31 cellular contexts compared by ENCODE assay signal in genomic region chr7:51059493-51059892, GRCh38.
"Had no signal": no experiment of that assay in that cellular context is flagged by ENCODE, and none has a peak within 500 bp of the region (broad histone marks: within the 10 kb centered on the region; RNA-seq: fewer than 3 reads in every experiment).

No MANE protein-coding gene starts in this region.

- H3K9me3 Mint-ChIP-seq: activated CD4-positive, alpha-beta memory T cell treated with anti-CD3 and anti-CD28 coated beads for 36 hours; activated CD4-positive, alpha-beta T cell treated with anti-CD3 and anti-CD28 coated beads, Interleukin-2, amount 10 ng/mL, durations not matched to agents 24 days and 14 days; activated naive CD4-positive, alpha-beta T cell treated with anti-CD3 and anti-CD28 coated beads, Interleukin-2, amount 10 ng/mL, durations not matched to agents 7 days and 5 days; activated naive CD4-positive, alpha-beta T cell treated with anti-CD3 and anti-CD28 coated beads, Interleukin-2, amount 50 U/mL, for 72 hours; activated naive CD8-positive, alpha-beta T cell treated with anti-CD3 and anti-CD28 coated beads, Interleukin-2, amount 10 ng/mL, durations not matched to agents 7 days and 5 days; activated T-cell treated with anti-CD3 and anti-CD28 coated beads, Interleukin-2, amount 50 U/mL, for 24 hours; activated T-cell treated with anti-CD3 and anti-CD28 coated beads, Interleukin-2, amount 50 U/mL, for 72 hours; central memory CD8-positive, alpha-beta T cell; effector memory CD8-positive, alpha-beta T cell; T-cell; T-helper 1 cell treated with Interleukin-12 subunit alpha and Interleukin-12 subunit beta and Interleukin-4 antibody, amounts not matched to agents 30 μg/mL and 1 μg/mL, for 36 hours; T-helper 2 cell treated with Interferon-gamma antibody and Interleukin-4, amounts not matched to agents 5 μg/mL and 100 μg/mL, for 36 hours had no signal

- H3K27me3 ChIP-seq: ascending aorta, brain microvascular endothelial cell, esophagus squamous epithelium had no signal

- ATAC-seq: activated CD4-positive, alpha-beta T cell treated with anti-CD3 and anti-CD28 coated beads for 36 hours; activated naive CD4-positive, alpha-beta T cell treated with anti-CD3 and anti-CD28 coated beads, Interleukin-2, amount 50 U/mL, for 72 hours; activated T-cell treated with anti-CD3 and anti-CD28 coated beads, Interleukin-2, amount 50 U/mL, for 72 hours; effector memory CD8-positive, alpha-beta T cell; T-cell had no signal

- H3K27me3 Mint-ChIP-seq: activated CD4-positive, alpha-beta memory T cell treated with anti-CD3 and anti-CD28 coated beads for 36 hours; activated CD4-positive, alpha-beta T cell treated with anti-CD3 and anti-CD28 coated beads for 36 hours; activated CD4-positive, alpha-beta T cell treated with anti-CD3 and anti-CD28 coated beads, Interleukin-2, amount 10 ng/mL, durations not matched to agents 24 days and 14 days; activated naive CD8-positive, alpha-beta T cell treated with anti-CD3 and anti-CD28 coated beads, Interleukin-2, amount 10 ng/mL, durations not matched to agents 7 days and 5 days; T-cell had no signal

- H3K36me3 Mint-ChIP-seq: activated CD4-positive, alpha-beta memory T cell treated with anti-CD3 and anti-CD28 coated beads for 36 hours; activated naive CD4-positive, alpha-beta T cell treated with anti-CD3 and anti-CD28 coated beads, Interleukin-2, amount 10 ng/mL, durations not matched to agents 7 days and 5 days; activated naive CD4-positive, alpha-beta T cell treated with anti-CD3 and anti-CD28 coated beads, Interleukin-2, amount 50 U/mL, for 72 hours; activated naive CD8-positive, alpha-beta T cell treated with anti-CD3 and anti-CD28 coated beads, Interleukin-2, amount 10 ng/mL, durations not matched to agents 7 days and 5 days; T-cell had no signal

- H3K27ac ChIP-seq: ascending aorta, brain microvascular endothelial cell, esophagus squamous epithelium, WERI-Rb-1 had no signal

- H3K4me1 Mint-ChIP-seq: activated CD4-positive, alpha-beta T cell treated with anti-CD3 and anti-CD28 coated beads for 36 hours; activated CD4-positive, alpha-beta T cell treated with anti-CD3 and anti-CD28 coated beads, Interleukin-2, amount 10 ng/mL, durations not matched to agents 24 days and 14 days; activated naive CD4-positive, alpha-beta T cell treated with anti-CD3 and anti-CD28 coated beads, Interleukin-2, amount 10 ng/mL, durations not matched to agents 7 days and 5 days; activated naive CD8-positive, alpha-beta T cell treated with anti-CD3 and anti-CD28 coated beads, Interleukin-2, amount 10 ng/mL, durations not matched to agents 7 days and 5 days; central memory CD8-positive, alpha-beta T cell; T-cell had no signal

- H3K4me1 ChIP-seq: ascending aorta had no signal

- DNase-seq: activated CD4-positive, alpha-beta memory T cell treated with anti-CD3 and anti-CD28 coated beads for 36 hours; activated CD4-positive, alpha-beta T cell treated with anti-CD3 and anti-CD28 coated beads for 36 hours; activated CD4-positive, alpha-beta T cell treated with anti-CD3 and anti-CD28 coated beads, Interleukin-2, amount 10 ng/mL, durations not matched to agents 24 days and 14 days; activated CD4-positive, CD25-positive, alpha-beta regulatory T cell; activated CD4-positive, CD25-positive, alpha-beta regulatory T cell treated with anti-CD3 and anti-CD28 coated beads, Interleukin-2, amount 50 U/mL, for 72 hours; activated CD8-positive, alpha-beta memory T cell treated with anti-CD3 and anti-CD28 coated beads, Interleukin-2, amount 50 U/mL, for 48 hours; activated gamma-delta T cell; activated naive CD4-positive, alpha-beta T cell; activated naive CD4-positive, alpha-beta T cell treated with anti-CD3 and anti-CD28 coated beads, Interleukin-2, amount 10 ng/mL, durations not matched to agents 7 days and 5 days; activated naive CD8-positive, alpha-beta T cell treated with anti-CD3 and anti-CD28 coated beads, Interleukin-2, amount 10 ng/mL, durations not matched to agents 7 days and 5 days; activated T-cell treated with anti-CD3 and anti-CD28 coated beads for 4 hours; activated T-cell treated with anti-CD3 and anti-CD28 coated beads, Interleukin-2, amount 50 U/mL, for 24 hours; activated T-cell treated with anti-CD3 and anti-CD28 coated beads, Interleukin-2, amount 50 U/mL, for 72 hours; brain microvascular endothelial cell; cortex of kidney; dermis blood vessel endothelial cell; effector CD4-positive, alpha-beta T cell; effector memory CD8-positive, alpha-beta T cell; erythroblast; esophagus squamous epithelium; foreskin fibroblast; head of caudate nucleus; SW 1271; T-cell; T1000; WERI-Rb-1 had no signal

- H3K27ac Mint-ChIP-seq: activated CD4-positive, alpha-beta memory T cell treated with anti-CD3 and anti-CD28 coated beads for 36 hours; activated CD4-positive, alpha-beta T cell treated with anti-CD3 and anti-CD28 coated beads for 36 hours; activated CD4-positive, alpha-beta T cell treated with anti-CD3 and anti-CD28 coated beads, Interleukin-2, amount 10 ng/mL, durations not matched to agents 24 days and 14 days; activated naive CD4-positive, alpha-beta T cell treated with anti-CD3 and anti-CD28 coated beads, Interleukin-2, amount 10 ng/mL, durations not matched to agents 7 days and 5 days; activated naive CD4-positive, alpha-beta T cell treated with anti-CD3 and anti-CD28 coated beads, Interleukin-2, amount 50 U/mL, for 72 hours; activated naive CD8-positive, alpha-beta T cell treated with anti-CD3 and anti-CD28 coated beads, Interleukin-2, amount 10 ng/mL, durations not matched to agents 7 days and 5 days; activated T-cell treated with anti-CD3 and anti-CD28 coated beads, Interleukin-2, amount 50 U/mL, for 24 hours; activated T-cell treated with anti-CD3 and anti-CD28 coated beads, Interleukin-2, amount 50 U/mL, for 72 hours; effector memory CD8-positive, alpha-beta T cell; T-cell; T-helper 1 cell treated with Interleukin-12 subunit alpha and Interleukin-12 subunit beta and Interleukin-4 antibody, amounts not matched to agents 30 μg/mL and 1 μg/mL, for 36 hours; T-helper 2 cell treated with Interferon-gamma antibody and Interleukin-4, amounts not matched to agents 5 μg/mL and 100 μg/mL, for 36 hours had no signal

- H3K4me3 ChIP-seq: ascending aorta, esophagus squamous epithelium had no signal

- H3K4me3 Mint-ChIP-seq: activated CD4-positive, alpha-beta memory T cell treated with anti-CD3 and anti-CD28 coated beads for 36 hours; activated CD4-positive, alpha-beta T cell treated with anti-CD3 and anti-CD28 coated beads for 36 hours; activated CD4-positive, alpha-beta T cell treated with anti-CD3 and anti-CD28 coated beads, Interleukin-2, amount 10 ng/mL, durations not matched to agents 24 days and 14 days; activated naive CD4-positive, alpha-beta T cell treated with anti-CD3 and anti-CD28 coated beads, Interleukin-2, amount 10 ng/mL, durations not matched to agents 7 days and 5 days; activated naive CD8-positive, alpha-beta T cell treated with anti-CD3 and anti-CD28 coated beads, Interleukin-2, amount 10 ng/mL, durations not matched to agents 7 days and 5 days; activated T-cell treated with anti-CD3 and anti-CD28 coated beads, Interleukin-2, amount 50 U/mL, for 24 hours; activated T-cell treated with anti-CD3 and anti-CD28 coated beads, Interleukin-2, amount 50 U/mL, for 72 hours; central memory CD8-positive, alpha-beta T cell; effector memory CD8-positive, alpha-beta T cell; T-cell; T-helper 1 cell treated with Interleukin-12 subunit alpha and Interleukin-12 subunit beta and Interleukin-4 antibody, amounts not matched to agents 30 μg/mL and 1 μg/mL, for 36 hours; T-helper 2 cell treated with Interferon-gamma antibody and Interleukin-4, amounts not matched to agents 5 μg/mL and 100 μg/mL, for 36 hours had no signal

- H3K9me3 ChIP-seq: ascending aorta, esophagus squamous epithelium had no signal

- H3K36me3 ChIP-seq: ascending aorta, brain microvascular endothelial cell, esophagus squamous epithelium had no signal
